8 cellular contexts compared by ENCODE assay signal in the genomic region with DNA sequence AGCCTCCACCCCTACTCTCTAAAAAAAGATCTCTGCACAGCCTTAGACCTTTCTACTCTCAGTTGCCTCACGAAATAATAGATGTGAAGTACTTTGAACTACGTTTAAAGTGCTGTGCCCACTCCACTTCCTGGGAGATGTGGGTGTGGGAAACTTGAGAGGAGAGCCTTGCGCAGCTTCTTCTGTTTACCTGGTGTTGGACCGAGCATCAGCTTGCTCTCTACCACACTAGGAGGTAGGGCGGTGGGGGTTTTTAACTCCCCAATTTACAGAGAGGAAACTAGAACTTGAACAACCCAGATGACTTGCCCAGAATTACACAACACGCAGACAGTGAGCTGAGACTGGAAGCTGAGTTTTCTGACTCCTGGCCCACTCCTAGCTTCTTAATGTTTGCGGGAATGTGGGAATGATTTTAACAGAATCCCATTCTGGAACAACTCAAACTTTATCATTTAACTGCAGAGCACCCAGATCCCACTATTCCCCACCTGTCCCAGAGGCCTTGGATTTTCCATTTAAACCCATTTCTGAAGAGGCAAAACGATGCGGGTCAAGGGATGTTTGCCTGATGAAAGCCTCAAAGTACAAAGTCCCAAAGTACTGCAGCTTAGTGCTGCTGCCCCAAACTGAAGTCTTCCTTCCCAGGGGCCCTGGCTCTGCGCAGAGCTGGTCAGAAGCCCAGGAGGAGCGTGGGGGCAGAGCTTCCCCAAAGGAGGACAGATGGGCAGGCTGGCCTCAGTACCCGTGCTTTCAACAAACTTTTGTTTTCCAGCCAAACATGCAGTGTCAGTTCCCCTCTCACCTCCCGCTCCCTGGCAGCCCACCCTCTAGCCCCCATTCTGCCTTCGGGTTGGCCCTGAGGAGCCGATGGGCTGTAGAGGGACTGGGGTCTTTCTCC. TPM values are rescaled to one million over a fixed set of nuclear protein-coding genes. Genes with fewer than 3 reads are reported as not detected.
DNase-seq lines count a peak whose midpoint lies in the region; ATAC-seq, FAIRE-seq and TF ChIP-seq lines count a peak whose summit lies in the region.

No MANE protein-coding gene starts in this region.

- no peak for DNase-seq in GM12892 (ENCODE audit: insufficient read length)
- peak; percentile 46 for DNase-seq in T follicular helper cell (ENCODE audit: low read depth)
- peak in 2 of 10 donors; percentile 38 to 54 for DNase-seq in dorsolateral prefrontal cortex
- no peak for DNase-seq in NCI-H2081 treated with DMSO at 0.1 percent for 48 hours (lab: John Stamatoyannopoulos, UW)
- DNase-seq in chondrocyte (ENCODE audit: low spot score): no peak

- no peak overlapping the region for H3K27ac Mint-ChIP-seq in chondrocyte (ENCODE audit: unreplicated experiment)

- intact Hi-C loops in dorsolateral prefrontal cortex (cut with DNase I): loop anchor here in 1 of 2 donors (2.0 kb wide), 1 partner anchor 16 kb away; no protein-coding TSS in a partner anchor

- H3K36me3 Mint-ChIP-seq in chondrocyte (ENCODE audit: low read depth): no peaks in the 10 kb centered on the region

- ATAC-seq in GM21737 (IDR thresholded peaks at IDR 0.05; ENCODE audit: unreplicated experiment) (no peak), HG03460 (IDR thresholded peaks at IDR 0.05; ENCODE audit: unreplicated experiment) (no peak)

- H3K4me1 ChIP-seq in rectal smooth muscle tissue (ENCODE audit: control insufficient read depth, insufficient read depth, low read length): peaks cover 13% of the 10 kb centered on the region

- H3K9me3 Mint-ChIP-seq in chondrocyte (ENCODE audit: low read depth): no peaks in the 10 kb centered on the region

- H3K27me3 Mint-ChIP-seq in chondrocyte (ENCODE audit: low read depth): peaks cover 2% of the 10 kb centered on the region

- H3K9ac ChIP-seq in rectal smooth muscle tissue (ENCODE audit: low read length): no peak overlapping the region

- H3K4me1 Mint-ChIP-seq in chondrocyte (ENCODE audit: low read depth): peaks cover 56% of the 10 kb centered on the region

- peak; percentile 57 for FAIRE-seq in GM12892 (lab: Jason Lieb, UNC)

- H3K4me3 ChIP-seq in dorsolateral prefrontal cortex (peak overlapping the region in 3 of 59 donors; percentile 5 to 17 (median 17)), rectal smooth muscle tissue (ENCODE audit: low read length) (peak overlapping the region; percentile 3)

- H3K27ac ChIP-seq in dorsolateral prefrontal cortex: peak overlapping the region; percentile 22 to 100 (median 95)
- no peak overlapping the region for H3K27ac ChIP-seq in rectal smooth muscle tissue (ENCODE audit: low read depth, low read length)

- no peak for TF ChIP-seq CTCF in dorsolateral prefrontal cortex (IDR thresholded peaks at IDR 0.05 in 54 of 56, conservative IDR thresholded peaks at IDR 0.05 in 2 of 56; ENCODE audit: low read depth in 1 of 56, partially characterized antibody in 56 of 56)
- TF ChIP-seq CTCF in chondrocyte (IDR thresholded peaks at IDR 0.05): no peak

- TF ChIP-seq POLR2A in GM12892 (IDR thresholded peaks at IDR 0.05; ENCODE audit: low read depth, low read length): no peak

- H3K27me3 ChIP-seq in dorsolateral prefrontal cortex (no peaks in the 10 kb centered on the region), rectal smooth muscle tissue (ENCODE audit: control insufficient read depth, insufficient read depth, low read length) (no peaks in the 10 kb centered on the region)

- H3K4me3 Mint-ChIP-seq in chondrocyte (ENCODE audit: unreplicated experiment): no peak overlapping the region

- no peaks in the 10 kb centered on the region for H3K36me3 ChIP-seq in rectal smooth muscle tissue (ENCODE audit: control insufficient read depth, insufficient read depth, low read length)

RNA-seq across cellular contexts. Expression of gene BTG2, which starts 19.0 kb away (rescaled TPM):
- polyA plus RNA-seq in GM12892 (2012; ENCODE audit: missing spikeins): 58.2 TPM
- 100 to 1,000 TPM in 3 of 120 experiments, 10 to 100 TPM in 117; 21.2 to 122 (median 33.4) TPM for total RNA-seq in dorsolateral prefrontal cortex
- total RNA-seq in chondrocyte: 33.2 to 41.3 TPM (median 39.9 TPM) in 3 replicates

RNA-seq across cellular contexts. Expression of gene FMOD, which starts 26.6 kb away (rescaled TPM):
- polyA plus RNA-seq in GM12892 (2012; ENCODE audit: missing spikeins): 0.13 TPM
- total RNA-seq in dorsolateral prefrontal cortex (10 to 100 TPM in 7 of 120 experiments, 1 to 10 TPM in 108, under 1 TPM in 5; 0.38 to 15.4 (median 2.9) TPM), chondrocyte (0.47 to 0.92 TPM (median 0.85 TPM) in 3 replicates)
